14 cellular contexts compared by ENCODE assay signal in the genomic region with DNA sequence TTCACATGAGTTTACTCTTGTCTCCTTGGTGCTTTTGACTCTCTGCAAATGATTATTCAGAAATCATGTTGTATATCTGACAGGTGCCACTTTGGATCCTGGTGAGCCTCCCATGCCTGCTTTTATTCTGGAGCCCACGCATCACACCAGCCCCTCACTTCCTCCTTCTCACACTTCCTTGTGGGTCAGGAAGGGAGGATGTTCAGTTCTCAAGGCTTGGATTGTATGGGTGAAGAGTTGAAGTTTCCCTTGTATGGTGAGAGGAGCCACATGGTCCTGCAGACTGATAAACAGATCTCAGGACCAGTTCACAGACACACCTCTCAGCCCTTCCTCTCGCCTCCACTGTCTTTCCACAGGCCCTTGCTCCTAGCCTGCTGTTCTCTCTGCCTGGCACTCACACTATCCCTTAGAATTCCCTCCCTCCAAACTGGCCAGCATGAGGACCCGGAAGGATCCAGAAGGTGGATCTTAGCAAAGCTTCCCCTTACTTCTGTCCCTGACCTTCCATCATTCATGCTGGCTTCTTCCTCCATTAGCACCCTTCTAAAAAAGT.
DNase-seq lines count a peak whose midpoint lies in the region; TF ChIP-seq lines count a peak whose summit lies in the region.
"Had no signal": no experiment of that assay in that cellular context is flagged by ENCODE, and none has a peak within 500 bp of the region (broad histone marks: within the 10 kb centered on the region; RNA-seq: fewer than 3 reads in every experiment).

No MANE protein-coding gene starts in this region.

- H3K9me3 ChIP-seq in Caco-2: no peaks in the 10 kb centered on the region
- no peaks in the 10 kb centered on the region for H3K9me3 ChIP-seq in neural progenitor cell (ENCODE audit: low read depth)

- POLR2A ChIA-PET in Caco-2 (lab: Charles Lee): no interaction called here

- TF ChIP-seq CTCF in Caco-2 (IDR thresholded peaks at IDR 0.05; ENCODE audit: insufficient read depth in 1 of 2, low read depth in 1 of 2, low read length in 1 of 2, severe bottlenecking in 1 of 2, unreplicated experiment in 1 of 2) (no peak), osteocyte (IDR thresholded peaks at IDR 0.05) (no peak), neural progenitor cell (IDR thresholded peaks at IDR 0.05) (no peak), GM10266 (IDR thresholded peaks at IDR 0.05; ENCODE audit: control insufficient read depth, insufficient read depth, low read depth, missing control alignments) (no peak)

- H3K27ac Mint-ChIP-seq in Caco-2 (ENCODE audit: unreplicated experiment) (peak overlapping the region; percentile 22), osteocyte (ENCODE audit: unreplicated experiment) (no peak overlapping the region), neural progenitor cell (no peak overlapping the region)
- H3K27ac Mint-ChIP-seq: B cell; CD8-positive, alpha-beta T cell; GM23338 had no signal

- in situ Hi-C loops in KBM-7 (cut with MboI; ENCODE audit: low pct_unique_long_range_greater_than_20kb, low sequenced_read_pairs): no loop called here

- H3K4me3 ChIP-seq in Caco-2 (ENCODE audit: low read depth, low read length) (no peak overlapping the region), neural progenitor cell (no peak overlapping the region)
- H3K4me3 ChIP-seq: BLaER1 treated with 17β-estradiol and CSF1 and Interleukin-3, amounts not matched to agents 10 nM and 100 nM; GM23338 had no signal

- H3K4me1 Mint-ChIP-seq in Caco-2 (ENCODE audit: low read depth, unreplicated experiment) (peaks cover 5% of the 10 kb centered on the region), osteocyte (ENCODE audit: unreplicated experiment) (no peaks in the 10 kb centered on the region), neural progenitor cell (no peaks in the 10 kb centered on the region)
- H3K4me1 Mint-ChIP-seq: B cell, GM23338 had no signal

- H3K4me2 ChIP-seq in neural progenitor cell: no peak overlapping the region
- H3K4me2 ChIP-seq: BLaER1 treated with 17β-estradiol and CSF1 and Interleukin-3, amounts not matched to agents 10 nM and 100 nM; GM23338 had no signal

- H3K27me3 ChIP-seq in Caco-2 (replicated peaks; ENCODE audit: control insufficient read depth, insufficient read depth, low read length) (no peaks in the 10 kb centered on the region), neural progenitor cell (peaks cover 9% of the 10 kb centered on the region)
- H3K27me3 ChIP-seq: BLaER1 treated with 17β-estradiol and CSF1 and Interleukin-3, amounts not matched to agents 10 nM and 100 nM had no signal

- H3K4me1 ChIP-seq in Caco-2: no peaks in the 10 kb centered on the region
- no peaks in the 10 kb centered on the region for H3K4me1 ChIP-seq in neural progenitor cell

- H3K36me3 ChIP-seq in Caco-2 (ENCODE audit: control insufficient read depth, insufficient read depth, low read length) (no peaks in the 10 kb centered on the region), neural progenitor cell (no peaks in the 10 kb centered on the region)

- H3K9me3 Mint-ChIP-seq in Caco-2 (ENCODE audit: unreplicated experiment): peaks cover 7% of the 10 kb centered on the region
- H3K9me3 Mint-ChIP-seq in osteocyte (ENCODE audit: unreplicated experiment): peaks cover 4% of the 10 kb centered on the region
- peaks cover 4% of the 10 kb centered on the region for H3K9me3 Mint-ChIP-seq in neural progenitor cell
- H3K9me3 Mint-ChIP-seq: CD8-positive, alpha-beta T cell; GM23338 had no signal

- DNase-seq in Caco-2 (no peak), KBM-7 (peak; percentile 8), osteocyte (ENCODE audit: extremely low spot score, unreplicated experiment) (peak; percentile 44), ureter (ENCODE audit: low spot score) (peak; percentile 23), neural progenitor cell (ENCODE audit: low spot score) (no peak), NCI-H1105 treated with DMSO at 0.1 percent for 48 hours (lab: John Stamatoyannopoulos, UW) (no peak), GM10266 (ENCODE audit: extremely low spot score) (no peak)
- DNase-seq: CD8-positive, alpha-beta T cell; DMS 273 treated with DMSO at 0.1 percent for 48 hours; HCEC 1CT had no signal

- H3K36me3 Mint-ChIP-seq in Caco-2 (ENCODE audit: insufficient read depth, unreplicated experiment): no peaks in the 10 kb centered on the region
- peaks cover 20% of the 10 kb centered on the region for H3K36me3 Mint-ChIP-seq in osteocyte (ENCODE audit: unreplicated experiment)
- no peaks in the 10 kb centered on the region for H3K36me3 Mint-ChIP-seq in neural progenitor cell
- H3K36me3 Mint-ChIP-seq: CD8-positive, alpha-beta T cell had no signal

- no peak overlapping the region for H2AFZ ChIP-seq in neural progenitor cell (replicated peaks)
- H2AFZ ChIP-seq: GM23338 had no signal

- H3F3A ChIP-seq in neural progenitor cell (ENCODE audit: low read depth): no peaks in the 10 kb centered on the region

- CTCF ChIA-PET in Caco-2 (lab: Charles Lee): interaction anchor here (1.1 kb wide), 1 partner anchor 88 kb away, joined by 3 read pairs; no protein-coding TSS in a partner anchor

- no peaks in the 10 kb centered on the region for H3K27me3 Mint-ChIP-seq in Caco-2 (ENCODE audit: insufficient read depth, unreplicated experiment)
- no peaks in the 10 kb centered on the region for H3K27me3 Mint-ChIP-seq in osteocyte (ENCODE audit: unreplicated experiment)
- H3K27me3 Mint-ChIP-seq in neural progenitor cell (ENCODE audit: insufficient read depth, low read depth): no peaks in the 10 kb centered on the region
- H3K27me3 Mint-ChIP-seq: B cell had no signal

- no peaks in the 10 kb centered on the region for H3K79me2 ChIP-seq in neural progenitor cell (ENCODE audit: low read depth)

- H3K27ac ChIP-seq in neural progenitor cell: no peak overlapping the region
- H3K27ac ChIP-seq: BLaER1 treated with 17β-estradiol and CSF1 and Interleukin-3, amounts not matched to agents 10 nM and 100 nM; HL-60 had no signal

- H3K4me3 Mint-ChIP-seq in Caco-2 (ENCODE audit: unreplicated experiment): no peak overlapping the region
- H3K4me3 Mint-ChIP-seq in osteocyte (ENCODE audit: unreplicated experiment): no peak overlapping the region
- no peak overlapping the region for H3K4me3 Mint-ChIP-seq in neural progenitor cell
- H3K4me3 Mint-ChIP-seq: B cell; CD8-positive, alpha-beta T cell; GM23338 had no signal

- no TSS peak for BruUV-seq in Caco-2 (replicated peaks; lab: Mats Ljungman, UMichigan)

- H3K9ac ChIP-seq in neural progenitor cell: no peak overlapping the region
- H3K9ac ChIP-seq: BLaER1 treated with 17β-estradiol and CSF1 and Interleukin-3, amounts not matched to agents 10 nM and 100 nM had no signal

- no peaks in the 10 kb centered on the region for H4K20me1 ChIP-seq in neural progenitor cell (ENCODE audit: low read depth)

- intact Hi-C loops in Caco-2 (cut with micrococcal nuclease; ENCODE audit: unreplicated experiment): loop anchor here (2.0 kb wide), 2 partner anchors 29 to 149 kb away; no protein-coding TSS in a partner anchor

Comparison
In these comparisons a context has a peak if more than half of its experiments do, and no peak if none do; other contexts are left out.
1. DNase-seq: peak in KBM-7 (single experiment), osteocyte (single experiment) and ureter (single experiment); none in Caco-2 (0 of 2), neural progenitor cell (single experiment), NCI-H1105 treated with DMSO at 0.1 percent for 48 hours (single experiment) and GM10266 (single experiment).